10 cellular contexts compared by ENCODE assay signal in the genomic region with DNA sequence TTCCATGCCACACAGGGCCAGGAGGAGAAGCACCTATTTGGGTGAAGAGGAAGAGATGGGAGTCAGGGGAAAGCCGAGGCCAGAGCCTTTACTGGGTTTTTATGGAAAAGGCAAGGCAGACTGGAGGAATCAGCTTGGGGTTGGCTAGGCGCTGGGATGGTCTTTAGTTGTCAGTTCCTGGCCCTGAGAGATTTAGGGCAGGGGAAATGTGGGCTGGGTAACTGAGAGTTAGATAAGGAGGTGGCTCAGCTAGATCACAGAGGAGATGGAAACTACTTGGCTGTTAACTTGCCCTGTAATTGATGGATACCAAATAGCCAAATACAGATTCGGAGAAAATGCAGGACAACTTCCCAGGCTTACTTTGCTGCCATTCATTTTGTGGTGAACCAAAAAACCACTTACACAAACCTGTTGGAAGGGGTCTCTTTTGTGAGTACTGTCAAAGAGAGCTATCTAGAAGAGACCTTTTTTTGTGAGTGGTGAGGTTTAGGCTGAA. TPM values are rescaled to one million over a fixed set of nuclear protein-coding genes. Genes with fewer than 3 reads are reported as not detected.
DNase-seq lines count a peak whose midpoint lies in the region; ATAC-seq lines count a peak whose summit lies in the region.
"Had no signal": no experiment of that assay in that cellular context is flagged by ENCODE, and none has a peak within 500 bp of the region (broad histone marks: within the 10 kb centered on the region; RNA-seq: fewer than 3 reads in every experiment).

No MANE protein-coding gene starts in this region.

- no peak overlapping the region for H2BK120ac ChIP-seq in trophoblast cell (ENCODE audit: insufficient read depth, low read length, poor library complexity)

- H3K4me2 ChIP-seq in trophoblast cell (ENCODE audit: low read length): no peak overlapping the region

- H3K4me1 ChIP-seq in trophoblast cell (ENCODE audit: control insufficient read depth in 1 of 2, insufficient read depth in 2 of 2, low read length in 2 of 2): peaks cover 14 to 15% of the 10 kb centered on the region in 2 experiments

- DNase-seq in Caki2 (ENCODE audit: low read depth) (peak; percentile 19), trophoblast cell (no peak), DMS114 treated with DMSO at 0.1 percent for 48 hours (lab: John Stamatoyannopoulos, UW; ENCODE audit: unreplicated experiment) (no peak)
- no peak for DNase-seq in central memory CD8-positive, alpha-beta T cell (ENCODE audit: low spot score in 2 of 2)
- DNase-seq: NCI-H2171, T1000 had no signal

- no peak overlapping the region for H3K27ac ChIP-seq in trophoblast cell (ENCODE audit: low read depth, low read length)

- no peaks in the 10 kb centered on the region for H3K36me3 ChIP-seq in trophoblast cell (ENCODE audit: control insufficient read depth in 1 of 2, insufficient read depth in 2 of 2, low read length in 2 of 2)

- no peak overlapping the region for H3K18ac ChIP-seq in trophoblast cell (ENCODE audit: low read length)

- ATAC-seq in GM21717 (IDR thresholded peaks at IDR 0.05; ENCODE audit: unreplicated experiment) (peak; percentile 11), HG03520 (IDR thresholded peaks at IDR 0.05; ENCODE audit: unreplicated experiment) (no peak), HG02884 (IDR thresholded peaks at IDR 0.05; ENCODE audit: unreplicated experiment) (no peak)
- no peak for ATAC-seq in central memory CD8-positive, alpha-beta T cell (replicated peaks; ENCODE audit: extremely low read depth, poor library complexity, severe bottlenecking)
- ATAC-seq: Panc1 had no signal

- no peaks in the 10 kb centered on the region for H3K27me3 ChIP-seq in trophoblast cell (ENCODE audit: insufficient read depth, low read length)

- no peak overlapping the region for H4K8ac ChIP-seq in trophoblast cell (ENCODE audit: low read depth, low read length)

- peaks cover 40% of the 10 kb centered on the region for H3K4me1 Mint-ChIP-seq in central memory CD8-positive, alpha-beta T cell

- no peak overlapping the region for H3K9ac ChIP-seq in trophoblast cell (ENCODE audit: low read length)

- H4K12ac ChIP-seq in trophoblast cell (ENCODE audit: low read depth, low read length): no peak overlapping the region

- H3K27ac Mint-ChIP-seq in central memory CD8-positive, alpha-beta T cell (ENCODE audit: low read depth): peak overlapping the region; percentile 69

- H4K91ac ChIP-seq in trophoblast cell (ENCODE audit: low read depth, low read length): no peak overlapping the region

- H3K79me2 ChIP-seq in trophoblast cell (ENCODE audit: control insufficient read depth, insufficient read depth, low read length, poor library complexity): peaks cover 6% of the 10 kb centered on the region

- H3K27me3 Mint-ChIP-seq in central memory CD8-positive, alpha-beta T cell: no peaks in the 10 kb centered on the region

- H3K23ac ChIP-seq in trophoblast cell (ENCODE audit: low read length): no peak overlapping the region

- no peak overlapping the region for H2BK5ac ChIP-seq in trophoblast cell (ENCODE audit: low read depth, low read length, poor library complexity)

- H3K9me3 Mint-ChIP-seq in central memory CD8-positive, alpha-beta T cell: no peaks in the 10 kb centered on the region

- peak overlapping the region; percentile 30 for H3K4ac ChIP-seq in trophoblast cell (ENCODE audit: low read depth, low read length)

- no peak overlapping the region for H2BK12ac ChIP-seq in trophoblast cell (ENCODE audit: low read length)

- in situ Hi-C loops in Caki2 (cut with HindIII; ENCODE audit: low pct_unique_long_range_greater_than_20kb, low sequenced_read_pairs): no loop called here

- H3K36me3 Mint-ChIP-seq in central memory CD8-positive, alpha-beta T cell (ENCODE audit: insufficient read depth): peaks cover 3% of the 10 kb centered on the region

- no peak overlapping the region for H3K14ac ChIP-seq in trophoblast cell (ENCODE audit: low read length)

- H3K79me1 ChIP-seq in trophoblast cell (ENCODE audit: low read length): no peaks in the 10 kb centered on the region

- no peak overlapping the region for H3K4me3 Mint-ChIP-seq in central memory CD8-positive, alpha-beta T cell

- WGBS in trophoblast cell (ENCODE audit: extremely low coverage, insufficient coverage, insufficient read length): no CpG with 5 or more reads among the region's 3 CpGs

- no peak overlapping the region for H2AFZ ChIP-seq in trophoblast cell (ENCODE audit: insufficient read depth, low read length, poor library complexity)

- H3K9me3 ChIP-seq in trophoblast cell (ENCODE audit: insufficient read depth, low read depth, low read length): no peaks in the 10 kb centered on the region

- no peak overlapping the region for H2AK5ac ChIP-seq in trophoblast cell (ENCODE audit: low read length)

- no peak overlapping the region for H3K4me3 ChIP-seq in trophoblast cell (ENCODE audit: low read depth, low read length)

RNA-seq across cellular contexts. Expression of gene LRCH1, which starts 54.0 kb away (rescaled TPM):
- total RNA-seq in Caki2 (2014; rRNA removed; shearing (Covaris generic); ENCODE audit: low replicate concordance): 4.4 and 5.4 TPM in 2 replicates
- 13.9 and 14.1 TPM in 2 replicates for polyA plus RNA-seq in trophoblast cell (2013)
